Comparison of ENCODE assay signal across 23 cellular contexts in genomic region chr4:157961591-157961990, GRCh38.
"Had no signal": no experiment of that assay in that cellular context is flagged by ENCODE, and none has a peak within 500 bp of the region (broad histone marks: within the 10 kb centered on the region; RNA-seq: fewer than 3 reads in every experiment).

No MANE protein-coding gene starts in this region.

- H3K36me3 ChIP-seq: gastrocnemius medialis, pancreas, right atrium auricular region, thyroid gland, upper lobe of right lung had no signal

- H3K27me3 ChIP-seq: gastrocnemius medialis, pancreas, right atrium auricular region, thyroid gland, upper lobe of right lung had no signal

- H3K27ac Mint-ChIP-seq: activated naive CD8-positive, alpha-beta T cell treated with anti-CD3 and anti-CD28 coated beads for 36 hours; dendritic cell treated with granulocyte-macrophage colony-stimulating factor and Interleukin-4, amounts not matched to agents 40 ng/mL and 50 ng/mL, for 4 days; memory B cell; nephron progenitor cell; stimulated activated naive CD8-positive, alpha-beta T cell treated with anti-CD3 and anti-CD28 coated beads, Interleukin-15, Interleukin-2, amounts not matched to agents 100 ng/mL and 50 ng/mL, for 24 hours had no signal

- H3K9me3 ChIP-seq: gastrocnemius medialis, pancreas, psoas muscle, right atrium auricular region, thyroid gland, upper lobe of right lung had no signal

- ATAC-seq: gastrocnemius medialis, left colon, pancreas, psoas muscle, upper lobe of right lung had no signal

- H3K9me3 Mint-ChIP-seq: activated naive CD8-positive, alpha-beta T cell treated with anti-CD3 and anti-CD28 coated beads for 36 hours; dendritic cell treated with granulocyte-macrophage colony-stimulating factor and Interleukin-4, amounts not matched to agents 40 ng/mL and 50 ng/mL, for 4 days; memory B cell; nephron progenitor cell; stimulated activated naive CD8-positive, alpha-beta T cell treated with anti-CD3 and anti-CD28 coated beads, Interleukin-15, Interleukin-2, amounts not matched to agents 100 ng/mL and 50 ng/mL, for 24 hours had no signal

- H3K27ac ChIP-seq: gastrocnemius medialis, pancreas, psoas muscle, right atrium auricular region, thyroid gland, upper lobe of right lung had no signal

- H3K4me3 Mint-ChIP-seq: activated naive CD8-positive, alpha-beta T cell treated with anti-CD3 and anti-CD28 coated beads for 36 hours; dendritic cell treated with granulocyte-macrophage colony-stimulating factor and Interleukin-4, amounts not matched to agents 40 ng/mL and 50 ng/mL, for 4 days; memory B cell; nephron progenitor cell; stimulated activated naive CD8-positive, alpha-beta T cell treated with anti-CD3 and anti-CD28 coated beads, Interleukin-15, Interleukin-2, amounts not matched to agents 100 ng/mL and 50 ng/mL, for 24 hours had no signal

- H3K4me1 Mint-ChIP-seq: activated naive CD8-positive, alpha-beta T cell treated with anti-CD3 and anti-CD28 coated beads for 36 hours; memory B cell; nephron progenitor cell had no signal

- H3K4me1 ChIP-seq: gastrocnemius medialis, pancreas, psoas muscle, right atrium auricular region, thyroid gland, upper lobe of right lung had no signal

- DNase-seq: activated CD4-positive, alpha-beta T cell treated with anti-CD3 and anti-CD28 coated beads for 4 hours; activated CD4-positive, alpha-beta T cell treated with anti-CD3 and anti-CD28 coated beads, Interleukin-2, amount 50 U/mL, for 48 hours; activated CD4-positive, CD25-positive, alpha-beta regulatory T cell; activated naive CD4-positive, alpha-beta T cell treated with Interleukin-2 at 50 U/mL for 16 hours; activated naive CD8-positive, alpha-beta T cell treated with anti-CD3 and anti-CD28 coated beads for 36 hours; activated T-cell treated with anti-CD3 and anti-CD28 coated beads, Interleukin-2, amount 50 U/mL, for 48 hours; effector CD8-positive, alpha-beta T cell; gastrocnemius medialis; head of caudate nucleus; islet precursor cell; left colon; nephron progenitor cell; pancreas; psoas muscle; stimulated activated CD4-positive, alpha-beta T cell treated with anti-CD3 and anti-CD28 coated beads, Interleukin-4, amount 100 ng/mL, for 4 hours; substantia nigra; T1000; thyroid gland; upper lobe of right lung had no signal

- H3K36me3 Mint-ChIP-seq: activated naive CD8-positive, alpha-beta T cell treated with anti-CD3 and anti-CD28 coated beads for 36 hours; memory B cell had no signal

- H3K4me3 ChIP-seq: gastrocnemius medialis, pancreas, psoas muscle, right atrium auricular region, thyroid gland, upper lobe of right lung had no signal

- H3K27me3 Mint-ChIP-seq: memory B cell; stimulated activated naive CD8-positive, alpha-beta T cell treated with anti-CD3 and anti-CD28 coated beads, Interleukin-15, Interleukin-2, amounts not matched to agents 100 ng/mL and 50 ng/mL, for 24 hours had no signal
